13 cellular contexts compared by ENCODE assay signal in the genomic region with DNA sequence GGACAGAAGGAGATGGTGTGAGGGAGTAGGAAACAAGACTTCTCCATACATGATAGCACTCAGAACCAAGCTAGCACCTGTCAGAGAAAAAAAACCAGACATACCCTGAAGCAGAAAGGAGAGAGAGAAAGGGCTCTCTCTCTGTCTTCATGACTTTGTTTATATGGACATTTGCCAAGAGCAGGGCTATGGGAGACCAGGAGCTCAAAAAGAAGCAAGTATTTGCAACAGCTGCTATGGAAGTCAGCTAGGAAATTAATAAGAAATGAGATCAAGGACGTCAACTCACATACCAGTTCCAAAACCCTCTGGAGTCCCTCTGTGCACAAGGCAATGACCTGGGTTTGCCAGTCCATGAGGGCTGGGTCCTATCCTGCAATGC.
A peak's percentile ranks its signal among the peaks of the same experiment; 100 is the strongest.
DNase-seq lines count a peak whose midpoint lies in the region; ATAC-seq and TF ChIP-seq lines count a peak whose summit lies in the region.
"Had no signal": no experiment of that assay in that cellular context is flagged by ENCODE, and none has a peak within 500 bp of the region (broad histone marks: within the 10 kb centered on the region; RNA-seq: fewer than 3 reads in every experiment).

No MANE protein-coding gene starts in this region.

- no peaks in the 10 kb centered on the region for H3K27me3 Mint-ChIP-seq in CD4-positive, alpha-beta T cell
- H3K27me3 Mint-ChIP-seq: brain had no signal

- no peak for TF ChIP-seq CTCF in CD4-positive, alpha-beta T cell (IDR thresholded peaks at IDR 0.05)
- TF ChIP-seq CTCF in fibroblast of villous mesenchyme (IDR thresholded peaks at IDR 0.05; ENCODE audit: insufficient read depth, low read depth, low read length) (no peak), mucosa of descending colon (IDR thresholded peaks at IDR 0.05) (no peak)

- CTCF ChIA-PET in CD4-positive, alpha-beta T cell (lab: Charles Lee), result no interaction called here

- no peaks in the 10 kb centered on the region for H3K9me3 Mint-ChIP-seq in CD4-positive, alpha-beta T cell
- H3K9me3 Mint-ChIP-seq: brain had no signal

- POLR2A ChIA-PET in CD4-positive, alpha-beta T cell (lab: Charles Lee), result interaction anchor here (0.9 to 2.8 kb wide), 5 partner anchors 9 to 125 kb away, joined by 3 to 23 read pairs (median 4); partner anchors contain the start of gene SGMS1

- peaks cover 89% of the 10 kb centered on the region for H3K4me1 Mint-ChIP-seq in CD4-positive, alpha-beta T cell (ENCODE audit: low read depth)

- peak overlapping the region; percentile 18 for H3K27ac Mint-ChIP-seq in CD4-positive, alpha-beta T cell

- H3K9me3 ChIP-seq in CD4-positive, alpha-beta T cell (ENCODE audit: control insufficient read depth, low read length), result no peaks in the 10 kb centered on the region
- H3K9me3 ChIP-seq in SJSA1 (replicated peaks) (no peaks in the 10 kb centered on the region), mucosa of descending colon (no peaks in the 10 kb centered on the region)

- DNase-seq in CD4-positive, alpha-beta T cell, result no peak
- no peak for DNase-seq in SJSA1 (ENCODE audit: low read depth in 1 of 2, low spot score in 2 of 2)
- peak; percentile 54 for DNase-seq in fibroblast of villous mesenchyme (ENCODE audit: low read depth)
- DNase-seq in mucosa of descending colon, result no peak
- no peak for DNase-seq in pons (ENCODE audit: low spot score)
- DNase-seq: COR-L47, left colon, nucleus accumbens had no signal

- intact Hi-C loops in CD4-positive, alpha-beta T cell (cut with DNase I, micrococcal nuclease), result no loop called here
- intact Hi-C loops in mucosa of descending colon (cut with DNase I, micrococcal nuclease), result no loop called here

- H3K4me1 ChIP-seq in SJSA1 (replicated peaks), result peaks cover 27% of the 10 kb centered on the region
- peaks cover 12% of the 10 kb centered on the region for H3K4me1 ChIP-seq in mucosa of descending colon (ENCODE audit: low read depth)

- no peaks in the 10 kb centered on the region for H3K27me3 ChIP-seq in CD4-positive, alpha-beta T cell (ENCODE audit: control insufficient read depth, insufficient read depth, low read length)
- no peaks in the 10 kb centered on the region for H3K27me3 ChIP-seq in SJSA1 (replicated peaks)

- peak overlapping the region; percentile 5 for H3K4me3 Mint-ChIP-seq in CD4-positive, alpha-beta T cell
- H3K4me3 Mint-ChIP-seq: brain had no signal

- no peak for ATAC-seq in CD4-positive, alpha-beta T cell (ENCODE audit: poor library complexity)
- ATAC-seq in GM21528 (IDR thresholded peaks at IDR 0.05; ENCODE audit: low FRiP score, unreplicated experiment) (peak; percentile 26), HG02759 (IDR thresholded peaks at IDR 0.05; ENCODE audit: unreplicated experiment) (no peak), GM18502 (IDR thresholded peaks at IDR 0.05; ENCODE audit: poor library complexity, unreplicated experiment) (no peak), mucosa of descending colon (no peak)
- ATAC-seq: left colon had no signal

- H3K27ac ChIP-seq in CD4-positive, alpha-beta T cell (ENCODE audit: low read depth, low read length), result no peak overlapping the region
- H3K27ac ChIP-seq in SJSA1, result 0 out of 2 replicates have a peak overlapping the region, but pooled peaks have one; percentile 32
- H3K27ac ChIP-seq: SK-N-MC had no signal

- no peak overlapping the region for H3K4me3 ChIP-seq in SJSA1
- no peak overlapping the region for H3K4me3 ChIP-seq in fibroblast of villous mesenchyme (ENCODE audit: low read depth, low read length)
- no peak overlapping the region for H3K4me3 ChIP-seq in mucosa of descending colon
- H3K4me3 ChIP-seq: SK-N-MC had no signal

- H3K36me3 Mint-ChIP-seq in CD4-positive, alpha-beta T cell (ENCODE audit: low read depth), result peaks cover 12% of the 10 kb centered on the region
- H3K36me3 Mint-ChIP-seq: brain had no signal

- H3K36me3 ChIP-seq in SJSA1, result no peaks in the 10 kb centered on the region
- H3K36me3 ChIP-seq in mucosa of descending colon (ENCODE audit: low read depth), result no peaks in the 10 kb centered on the region
